Comparison of ENCODE assay signal across 8 cellular contexts in genomic region chr6:139029470-139030210, GRCh38. TPM values are rescaled to one million over a fixed set of nuclear protein-coding genes. Genes with fewer than 3 reads are reported as not detected.
DNase-seq lines count a peak whose midpoint lies in the region; ATAC-seq and TF ChIP-seq lines count a peak whose summit lies in the region.

No MANE protein-coding gene starts in this region.

- CTCF ChIA-PET in activated CD4-positive, alpha-beta memory T cell treated with anti-CD3 and anti-CD28 coated beads, Interleukin-2, amount 10 ng/mL, durations not matched to agents 7 days and 5 days (lab: Charles Lee), result interaction anchor here (0.8 to 2.9 kb wide), 5 partner anchors 96 to 221 kb away, joined by 3 to 8 read pairs (median 4); no protein-coding TSS in a partner anchor

- no peaks in the 10 kb centered on the region for H3K9me3 Mint-ChIP-seq in activated CD4-positive, alpha-beta memory T cell treated with anti-CD3 and anti-CD28 coated beads, Interleukin-2, amount 10 ng/mL, durations not matched to agents 7 days and 5 days

- H3K36me3 Mint-ChIP-seq in activated CD4-positive, alpha-beta memory T cell treated with anti-CD3 and anti-CD28 coated beads, Interleukin-2, amount 10 ng/mL, durations not matched to agents 7 days and 5 days (ENCODE audit: low read depth), result peaks cover 21% of the 10 kb centered on the region

- no peak for TF ChIP-seq CTCF in foreskin fibroblast (IDR thresholded peaks at IDR 0.05; ENCODE audit: low read depth, low read length)
- TF ChIP-seq CTCF in omental fat pad (IDR thresholded peaks at IDR 0.05), result no peak

- DNase-seq in ACHN (peak; percentile 38), NCI-H146 (lab: John Stamatoyannopoulos, UW) (peak; percentile 83), foreskin fibroblast (peak; percentile 62 to 85), omental fat pad (ENCODE audit: low spot score) (peak; percentile 41), OCI-M2 (lab: John Stamatoyannopoulos, UW; ENCODE audit: unreplicated experiment) (no peak)
- peak; percentile 35 for DNase-seq in activated CD4-positive, alpha-beta memory T cell treated with anti-CD3 and anti-CD28 coated beads, Interleukin-2, amount 10 ng/mL, durations not matched to agents 7 days and 5 days

- H3K4me1 Mint-ChIP-seq in activated CD4-positive, alpha-beta memory T cell treated with anti-CD3 and anti-CD28 coated beads, Interleukin-2, amount 10 ng/mL, durations not matched to agents 7 days and 5 days, result peaks cover 27% of the 10 kb centered on the region

- no peaks in the 10 kb centered on the region for H3K27me3 Mint-ChIP-seq in activated CD4-positive, alpha-beta memory T cell treated with anti-CD3 and anti-CD28 coated beads, Interleukin-2, amount 10 ng/mL, durations not matched to agents 7 days and 5 days

- no peak overlapping the region for H3K27ac Mint-ChIP-seq in activated CD4-positive, alpha-beta memory T cell treated with anti-CD3 and anti-CD28 coated beads, Interleukin-2, amount 10 ng/mL, durations not matched to agents 7 days and 5 days

- POLR2A ChIA-PET in activated CD4-positive, alpha-beta memory T cell treated with anti-CD3 and anti-CD28 coated beads, Interleukin-2, amount 10 ng/mL, durations not matched to agents 7 days and 5 days (lab: Charles Lee), result interaction anchor here (0.7 to 4.9 kb wide), 25 partner anchors 9 to 505 kb away, joined by 3 to 37 read pairs (median 4); partner anchors contain the start of genes CCDC28A, CITED2, REPS1 and TXLNB

- in situ Hi-C loops in ACHN (cut with HindIII; ENCODE audit: low pct_ligation_motif_present, low pct_unique_long_range_greater_than_20kb, low sequenced_read_pairs), result no loop called here

- H3K4me3 ChIP-seq in foreskin fibroblast (ENCODE audit: low read depth in 1 of 2, low read length in 2 of 2), result peak overlapping the region; percentile 92 to 96

- peak overlapping the region; percentile 91 for H3K4me3 Mint-ChIP-seq in activated CD4-positive, alpha-beta memory T cell treated with anti-CD3 and anti-CD28 coated beads, Interleukin-2, amount 10 ng/mL, durations not matched to agents 7 days and 5 days

- ATAC-seq in GM18502 (IDR thresholded peaks at IDR 0.05; ENCODE audit: poor library complexity, unreplicated experiment) (peak; percentile 35), HG02852 (IDR thresholded peaks at IDR 0.05; ENCODE audit: unreplicated experiment) (peak; percentile 31), omental fat pad (ENCODE audit: low FRiP score) (peak; percentile 42)

RNA-seq across cellular contexts. Expression of gene ABRACL, which starts 1.1 kb away (rescaled TPM):
- 100 to 1,000 TPM; 174 to 176 TPM for total RNA-seq in activated CD4-positive, alpha-beta memory T cell treated with anti-CD3 and anti-CD28 coated beads, Interleukin-2, amount 10 ng/mL, durations not matched to agents 7 days and 5 days
- 10 to 100 TPM in 3 of 4 donors, 1 to 10 TPM in 1; 6.1 to 20.8 (median 17.3) TPM for total RNA-seq in omental fat pad

RNA-seq across cellular contexts. Expression of gene REPS1, which starts 41.6 kb away (rescaled TPM):
- 10 to 100 TPM; 41.9 to 45.6 TPM for total RNA-seq in activated CD4-positive, alpha-beta memory T cell treated with anti-CD3 and anti-CD28 coated beads, Interleukin-2, amount 10 ng/mL, durations not matched to agents 7 days and 5 days
- total RNA-seq in omental fat pad, result 10 to 100 TPM; 25.2 to 46.0 (median 35.9) TPM

Comparison
In these comparisons a context has a peak if more than half of its experiments do, and no peak if none do; other contexts are left out.
1. RNA of gene ABRACL, which starts 1.1 kb away (total RNA-seq): 174 to 176 TPM in activated CD4-positive, alpha-beta memory T cell treated with anti-CD3 and anti-CD28 coated beads, Interleukin-2, amount 10 ng/mL, durations not matched to agents 7 days and 5 days; 6.1 to 20.8 TPM in omental fat pad; every median in the first group is over 4 times any median in the second.
2. Peak in every context shown above with its lines, with median percentiles within 50 percentile points of each other: ATAC-seq.